ENCODE assay signal across 28 cellular contexts in the genomic region with DNA sequence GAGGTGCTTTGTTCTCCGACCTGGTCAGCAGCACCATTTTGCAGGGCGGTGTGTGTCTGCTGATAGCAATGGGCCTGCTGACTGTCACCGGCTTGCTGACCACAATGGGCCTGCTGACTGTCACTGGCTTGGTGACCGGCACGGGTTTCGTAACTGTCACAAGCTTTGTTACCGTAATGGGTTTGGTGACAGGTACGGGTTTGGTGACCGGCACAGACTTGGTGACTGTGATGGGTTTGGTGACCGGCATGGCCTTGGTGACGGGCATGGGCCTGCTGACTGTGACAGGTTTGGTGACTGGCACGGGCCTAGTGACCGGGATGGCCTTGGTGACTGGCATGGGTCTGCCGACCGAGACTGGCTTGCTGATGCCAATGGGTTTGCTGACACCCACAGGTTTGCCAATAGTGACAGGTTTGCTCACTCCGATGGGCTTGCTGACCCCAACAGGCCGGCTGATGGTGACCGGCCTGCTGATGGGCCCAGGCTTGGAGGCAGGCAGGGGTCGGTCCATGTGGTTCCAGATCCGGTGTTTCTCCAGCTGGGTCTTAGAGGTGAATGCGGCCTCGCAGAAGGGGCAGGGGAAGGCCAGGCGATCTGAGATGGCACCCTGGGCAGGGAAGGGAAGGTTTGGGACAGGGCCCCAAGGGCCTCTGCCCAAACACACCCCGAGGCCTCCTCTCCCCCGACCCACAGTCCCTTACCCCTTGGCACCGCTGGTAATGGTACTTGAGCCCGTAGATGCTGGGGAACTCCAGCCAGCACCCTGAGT. TPM values are rescaled to one million over a fixed set of nuclear protein-coding genes. Genes with fewer than 3 reads are reported as not detected.
DNase-seq lines count a peak whose midpoint lies in the region; ATAC-seq and TF ChIP-seq lines count a peak whose summit lies in the region.
"Had no signal": no experiment of that assay in that cellular context is flagged by ENCODE, and none has a peak within 500 bp of the region (broad histone marks: within the 10 kb centered on the region; RNA-seq: fewer than 3 reads in every experiment).

No MANE protein-coding gene starts in this region.

- intact Hi-C loops in colonic mucosa (cut with DNase I): no loop called here

- H3K4me1 ChIP-seq in GM23338 (ENCODE audit: insufficient read depth) (peaks cover 8% of the 10 kb centered on the region), colonic mucosa (no peaks in the 10 kb centered on the region)

- peaks cover 7% of the 10 kb centered on the region; the same call in 1 of the 2 replicates for H3K27me3 ChIP-seq in GM23338 (ENCODE audit: insufficient read depth)
- peaks cover 5% of the 10 kb centered on the region for H3K27me3 ChIP-seq in colonic mucosa
- H3K27me3 ChIP-seq: BLaER1, breast epithelium, vagina had no signal

- H3K27ac ChIP-seq in GM23338 (ENCODE audit: low read depth) (no peak overlapping the region), colonic mucosa (no peak overlapping the region)
- H3K27ac ChIP-seq: BLaER1, breast epithelium, HL-60, thoracic aorta, vagina had no signal

- no peaks in the 10 kb centered on the region for H3F3A ChIP-seq in GM23338 (replicated peaks; ENCODE audit: low read depth)

- H3K27me3 Mint-ChIP-seq in activated naive CD4-positive, alpha-beta T cell treated with anti-CD3 and anti-CD28 coated beads, Interleukin-2, amount 10 ng/mL, durations not matched to agents 7 days and 5 days: peaks cover 19% of the 10 kb centered on the region
- H3K27me3 Mint-ChIP-seq in GM23338 (ENCODE audit: insufficient read depth, low read depth, poor library complexity) (peaks cover 12% of the 10 kb centered on the region), neural crest cell (ENCODE audit: low read depth) (peaks cover 3% of the 10 kb centered on the region)

- peaks cover 10% of the 10 kb centered on the region for H3K36me3 Mint-ChIP-seq in activated naive CD4-positive, alpha-beta T cell treated with anti-CD3 and anti-CD28 coated beads, Interleukin-2, amount 10 ng/mL, durations not matched to agents 7 days and 5 days
- peaks cover 7 to 12% of the 10 kb centered on the region in 2 donors for H3K36me3 Mint-ChIP-seq in activated naive CD4-positive, alpha-beta T cell treated with anti-CD3 and anti-CD28 coated beads, Interleukin-2, amount 50 U/mL, for 72 hours
- H3K36me3 Mint-ChIP-seq in GM23338 (ENCODE audit: low read depth): peaks cover 18% of the 10 kb centered on the region; the same call in 2 of the 3 replicates
- peaks cover 2% of the 10 kb centered on the region for H3K36me3 Mint-ChIP-seq in neural crest cell (ENCODE audit: low read depth)

- no peak for ATAC-seq in activated naive CD4-positive, alpha-beta T cell treated with anti-CD3 and anti-CD28 coated beads, Interleukin-2, amount 50 U/mL, for 72 hours
- no peak for ATAC-seq in GM23338
- no peak for ATAC-seq in HG03196 (IDR thresholded peaks at IDR 0.05; ENCODE audit: unreplicated experiment)

- H3K4me1 Mint-ChIP-seq in activated naive CD4-positive, alpha-beta T cell treated with anti-CD3 and anti-CD28 coated beads, Interleukin-2, amount 10 ng/mL, durations not matched to agents 7 days and 5 days: peaks cover 13% of the 10 kb centered on the region
- H3K4me1 Mint-ChIP-seq in GM23338: peaks cover 4% of the 10 kb centered on the region; the same call in 1 of the 3 replicates
- H3K4me1 Mint-ChIP-seq in neural crest cell: no peaks in the 10 kb centered on the region

- no peak overlapping the region for H3K9ac ChIP-seq in colonic mucosa (ENCODE audit: low read depth in 2 of 2, low read length in 2 of 2)
- H3K9ac ChIP-seq: BLaER1, SK-N-SH had no signal

- no peaks in the 10 kb centered on the region for H3K9me3 ChIP-seq in colonic mucosa
- H3K9me3 ChIP-seq: SK-N-SH, thoracic aorta, vagina had no signal

- DNase-seq in activated naive CD4-positive, alpha-beta T cell treated with anti-CD3 and anti-CD28 coated beads, Interleukin-2, amount 10 ng/mL, durations not matched to agents 7 days and 5 days: peak; percentile 20
- DNase-seq in activated naive CD4-positive, alpha-beta T cell treated with anti-CD3 and anti-CD28 coated beads, Interleukin-2, amount 50 U/mL, for 72 hours (ENCODE audit: low spot score in 2 of 2): no peak
- DNase-seq in GM23338 (ENCODE audit: low spot score): no peak
- peak; percentile 11 for DNase-seq in colonic mucosa
- no peak for DNase-seq in neural crest cell (ENCODE audit: low read depth, low spot score)
- no peak for DNase-seq in NCI-H1105 treated with DMSO at 0.1 percent for 48 hours (lab: John Stamatoyannopoulos, UW)
- DNase-seq in SW 1271 (lab: John Stamatoyannopoulos, UW): no peak
- DNase-seq: ACHN; activated CD4-positive, alpha-beta T cell treated with anti-CD3 and anti-CD28 coated beads, Interleukin-2, amount 50 U/mL, for 1 hour; activated gamma-delta T cell treated with Interleukin-2 at 50 U/mL for 16 hours; Calu3; cortex of kidney; H7; islet precursor cell; NCI-H1092 treated with DMSO at 0.1 percent for 48 hours; NCI-H1930; retina; SK-N-SH; stimulated activated CD4-positive, alpha-beta T cell treated with anti-CD3 and anti-CD28 coated beads, Interleukin-4, amount 100 ng/mL, for 24 hours; stimulated activated naive CD4-positive, alpha-beta T cell; T-helper 2 cell had no signal

- H4K20me1 ChIP-seq in GM23338 (replicated peaks; ENCODE audit: insufficient read depth): no peaks in the 10 kb centered on the region
- H4K20me1 ChIP-seq: BLaER1 had no signal

- TF ChIP-seq CTCF in GM23338 (conservative IDR thresholded peaks at IDR 0.05; ENCODE audit: low read depth in 2 of 2) (no peak), colonic mucosa (IDR thresholded peaks at IDR 0.05) (no peak), neural crest cell (conservative IDR thresholded peaks at IDR 0.05) (no peak)

- H2AFZ ChIP-seq in GM23338: no peak overlapping the region

- H3K4me3 ChIP-seq in GM23338 (no peak overlapping the region), colonic mucosa (no peak overlapping the region)
- H3K4me3 ChIP-seq: breast epithelium, lung, thoracic aorta, vagina had no signal

- peaks cover 9% of the 10 kb centered on the region for H3K79me2 ChIP-seq in GM23338 (replicated peaks; ENCODE audit: insufficient read depth)

- CTCF ChIA-PET in activated naive CD4-positive, alpha-beta T cell treated with anti-CD3 and anti-CD28 coated beads, Interleukin-2, amount 10 ng/mL, durations not matched to agents 7 days and 5 days (lab: Charles Lee): no interaction called here

- peak overlapping the region; percentile 63 for H3K27ac Mint-ChIP-seq in activated naive CD4-positive, alpha-beta T cell treated with anti-CD3 and anti-CD28 coated beads, Interleukin-2, amount 10 ng/mL, durations not matched to agents 7 days and 5 days
- H3K27ac Mint-ChIP-seq in activated naive CD4-positive, alpha-beta T cell treated with anti-CD3 and anti-CD28 coated beads, Interleukin-2, amount 50 U/mL, for 72 hours: peak overlapping the region in 1 of 2 donors; percentile 50
- H3K27ac Mint-ChIP-seq in GM23338 (no peak overlapping the region), neural crest cell (ENCODE audit: unreplicated experiment) (no peak overlapping the region)

- H3K9me2 ChIP-seq in GM23338 (ENCODE audit: insufficient read depth): no peaks in the 10 kb centered on the region
- H3K9me2 ChIP-seq: SK-N-SH had no signal

- no peak overlapping the region for H3K4me3 Mint-ChIP-seq in activated naive CD4-positive, alpha-beta T cell treated with anti-CD3 and anti-CD28 coated beads, Interleukin-2, amount 10 ng/mL, durations not matched to agents 7 days and 5 days
- no peak overlapping the region for H3K4me3 Mint-ChIP-seq in GM23338
- H3K4me3 Mint-ChIP-seq in neural crest cell: peak overlapping the region; percentile 44

- H3K4me2 ChIP-seq in GM23338: no peak overlapping the region
- H3K4me2 ChIP-seq: BLaER1, SK-N-SH had no signal

- no peaks in the 10 kb centered on the region for H3K9me3 Mint-ChIP-seq in activated naive CD4-positive, alpha-beta T cell treated with anti-CD3 and anti-CD28 coated beads, Interleukin-2, amount 10 ng/mL, durations not matched to agents 7 days and 5 days
- H3K9me3 Mint-ChIP-seq in activated naive CD4-positive, alpha-beta T cell treated with anti-CD3 and anti-CD28 coated beads, Interleukin-2, amount 50 U/mL, for 72 hours: no peaks in the 10 kb centered on the region
- H3K9me3 Mint-ChIP-seq in GM23338 (no peaks in the 10 kb centered on the region), neural crest cell (no peaks in the 10 kb centered on the region)

- no peaks in the 10 kb centered on the region for H3K36me3 ChIP-seq in GM23338 (ENCODE audit: insufficient read depth)
- H3K36me3 ChIP-seq in colonic mucosa: no peaks in the 10 kb centered on the region

TF ChIP-seq in GM23338, 12 proteins besides CTCF, POLR2A, EP300 and RAD21 (continues in another document):
- TF ChIP-seq EZH2phosphoT487 (IDR thresholded peaks at IDR 0.05; ENCODE audit: unreplicated experiment): no peak

RNA-seq across cellular contexts. Expression of a gene that starts 3.4 kb away (rescaled TPM):
- 10 to 100 TPM in 1 of 2 donors, 1 to 10 TPM in 1; 10.0 to 21.4 TPM for total RNA-seq in activated naive CD4-positive, alpha-beta T cell treated with anti-CD3 and anti-CD28 coated beads, Interleukin-2, amount 50 U/mL, for 72 hours
- total RNA-seq in GM23338 (2014; rRNA removed; shearing (Covaris generic)): 21.4 and 28.8 TPM in 2 replicates
- 6.0 and 6.1 TPM in 2 replicates for polyA plus RNA-seq in GM23338 (2016; fragmentation: Nextera tagmentation; extraction: Ambion mirVana)
- total RNA-seq in colonic mucosa (1 to 10 TPM; 1.9 TPM), neural crest cell (33.0 and 34.0 TPM in 2 replicates)

RNA-seq across cellular contexts. Expression of a gene that starts 10.1 kb away (rescaled TPM):
- total RNA-seq in activated naive CD4-positive, alpha-beta T cell treated with anti-CD3 and anti-CD28 coated beads, Interleukin-2, amount 50 U/mL, for 72 hours: 10 to 100 TPM; 21.3 to 32.7 TPM
- 46.5 and 56.8 TPM in 2 replicates for total RNA-seq in GM23338 (2014; rRNA removed; shearing (Covaris generic))
- polyA plus RNA-seq in GM23338 (2016; fragmentation: Nextera tagmentation; extraction: Ambion mirVana): 82.5 and 89.3 TPM in 2 replicates
- 10 to 100 TPM; 33.6 to 49.5 TPM for total RNA-seq in colonic mucosa
- 39.3 and 39.9 TPM in 2 replicates for total RNA-seq in neural crest cell

RNA-seq across cellular contexts. Expression of a gene that starts 13.1 kb away (rescaled TPM):
- 10 to 100 TPM in 1 of 2 donors, 1 to 10 TPM in 1; 8.2 to 65.4 TPM for total RNA-seq in activated naive CD4-positive, alpha-beta T cell treated with anti-CD3 and anti-CD28 coated beads, Interleukin-2, amount 50 U/mL, for 72 hours
- 2.8 and 7.3 TPM in 2 replicates for total RNA-seq in GM23338 (2014; rRNA removed; shearing (Covaris generic))
- 2.1 and 3.2 TPM in 2 replicates for polyA plus RNA-seq in GM23338 (2016; fragmentation: Nextera tagmentation; extraction: Ambion mirVana)
- total RNA-seq in colonic mucosa: 1 to 10 TPM; 6.1 to 6.4 TPM
- 6.4 and 8.0 TPM in 2 replicates for total RNA-seq in neural crest cell

RNA-seq across cellular contexts. Expression of a gene that starts 14.6 kb away (rescaled TPM):
- 10 to 100 TPM; 82.1 to 82.7 TPM for total RNA-seq in activated naive CD4-positive, alpha-beta T cell treated with anti-CD3 and anti-CD28 coated beads, Interleukin-2, amount 50 U/mL, for 72 hours
- total RNA-seq in GM23338 (2014; rRNA removed; shearing (Covaris generic)): 73.5 and 79.9 TPM in 2 replicates
- 53.8 and 56.2 TPM in 2 replicates for polyA plus RNA-seq in GM23338 (2016; fragmentation: Nextera tagmentation; extraction: Ambion mirVana)
- 10 to 100 TPM; 53.0 to 68.6 TPM for total RNA-seq in colonic mucosa
- total RNA-seq in neural crest cell: 77.4 and 81.5 TPM in 2 replicates

Comparison
In these comparisons a context has a peak if more than half of its experiments do, and no peak if none do; other contexts are left out.
1. DNase-seq: peak in activated naive CD4-positive, alpha-beta T cell treated with anti-CD3 and anti-CD28 coated beads, Interleukin-2, amount 10 ng/mL, durations not matched to agents 7 days and 5 days (single experiment) and colonic mucosa (single experiment); none in activated naive CD4-positive, alpha-beta T cell treated with anti-CD3 and anti-CD28 coated beads, Interleukin-2, amount 50 U/mL, for 72 hours (0 of 2), GM23338 (single experiment), neural crest cell (single experiment), NCI-H1105 treated with DMSO at 0.1 percent for 48 hours (single experiment) and SW 1271 (0 of 2).